In the genomic region with DNA sequence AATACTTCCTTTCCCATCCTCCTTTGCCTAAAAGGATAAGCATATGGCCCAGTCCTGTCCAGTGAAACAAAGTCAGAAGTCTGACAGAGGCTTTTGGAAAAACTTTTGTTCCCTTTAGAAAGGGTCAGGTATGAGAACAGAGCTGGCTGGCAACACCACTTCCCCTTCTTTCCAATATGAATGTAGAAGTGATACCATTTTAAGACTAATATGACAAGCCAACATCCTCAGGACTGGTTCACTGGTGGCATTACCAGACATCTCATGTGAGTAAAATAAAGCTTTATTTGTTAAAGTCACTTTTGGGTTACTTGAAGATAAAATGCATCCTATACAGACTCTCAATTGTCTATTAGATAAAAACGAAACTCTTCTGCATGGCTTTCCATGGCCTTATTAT, we compare ENCODE assay signal across 21 cellular contexts.
A peak's percentile ranks its signal among the peaks of the same experiment; 100 is the strongest.
DNase-seq lines count a peak whose midpoint lies in the region; ATAC-seq, FAIRE-seq and TF ChIP-seq lines count a peak whose summit lies in the region.
"Had no signal": no experiment of that assay in that cellular context is flagged by ENCODE, and none has a peak within 500 bp of the region (broad histone marks: within the 10 kb centered on the region; RNA-seq: fewer than 3 reads in every experiment).

No MANE protein-coding gene starts in this region.

- no peaks in the 10 kb centered on the region for H3K4me1 Mint-ChIP-seq in astrocyte (ENCODE audit: low read depth, unreplicated experiment)
- H3K4me1 Mint-ChIP-seq in stimulated activated naive B cell treated with anti-CD40 and anti-IgM and Interleukin-4, amounts not matched to agents 10 μg/mL and 1 μg/mL and 100 μg/mL, for 72 hours, result no peaks in the 10 kb centered on the region
- H3K4me1 Mint-ChIP-seq: B cell had no signal

- no peaks in the 10 kb centered on the region for H3K36me3 ChIP-seq in astrocyte (ENCODE audit: insufficient read depth, low read length)
- H3K36me3 ChIP-seq: BLaER1 treated with 17β-estradiol and CSF1 and Interleukin-3, amounts not matched to agents 10 nM and 100 nM had no signal

- no peaks in the 10 kb centered on the region for H3K27me3 Mint-ChIP-seq in astrocyte (ENCODE audit: low read depth, unreplicated experiment)
- no peaks in the 10 kb centered on the region for H3K27me3 Mint-ChIP-seq in stimulated activated naive B cell treated with anti-CD40 and anti-IgM and Interleukin-4, amounts not matched to agents 10 μg/mL and 1 μg/mL and 100 μg/mL, for 72 hours
- H3K27me3 Mint-ChIP-seq: B cell; CD4-positive, alpha-beta T cell had no signal

- H3K9me3 Mint-ChIP-seq in astrocyte (ENCODE audit: unreplicated experiment), result no peaks in the 10 kb centered on the region
- H3K9me3 Mint-ChIP-seq in stimulated activated naive B cell treated with anti-CD40 and anti-IgM and Interleukin-4, amounts not matched to agents 10 μg/mL and 1 μg/mL and 100 μg/mL, for 72 hours, result peaks cover 3 to 16% of the 10 kb centered on the region in 2 donors
- H3K9me3 Mint-ChIP-seq: CD8-positive, alpha-beta T cell had no signal

- H3K9ac ChIP-seq in astrocyte (ENCODE audit: low read length), result no peak overlapping the region
- H3K9ac ChIP-seq: BLaER1 treated with 17β-estradiol and CSF1 and Interleukin-3, amounts not matched to agents 10 nM and 100 nM had no signal

- no peak overlapping the region for H3K27ac Mint-ChIP-seq in astrocyte (ENCODE audit: unreplicated experiment)
- H3K27ac Mint-ChIP-seq in stimulated activated naive B cell treated with anti-CD40 and anti-IgM and Interleukin-4, amounts not matched to agents 10 μg/mL and 1 μg/mL and 100 μg/mL, for 72 hours, result no peak overlapping the region
- H3K27ac Mint-ChIP-seq: B cell; CD4-positive, alpha-beta T cell; CD8-positive, alpha-beta T cell had no signal

- no peak overlapping the region for H3K4me3 Mint-ChIP-seq in astrocyte (ENCODE audit: unreplicated experiment)
- H3K4me3 Mint-ChIP-seq in stimulated activated naive B cell treated with anti-CD40 and anti-IgM and Interleukin-4, amounts not matched to agents 10 μg/mL and 1 μg/mL and 100 μg/mL, for 72 hours, result no peak overlapping the region
- H3K4me3 Mint-ChIP-seq: B cell; CD4-positive, alpha-beta T cell; CD8-positive, alpha-beta T cell had no signal

- no peak overlapping the region for H3K27ac ChIP-seq in astrocyte (ENCODE audit: low read depth, low read length)
- H3K27ac ChIP-seq: 22Rv1; A549; BLaER1 treated with 17β-estradiol and CSF1 and Interleukin-3, amounts not matched to agents 10 nM and 100 nM; C4-2B had no signal

- H3K36me3 Mint-ChIP-seq in astrocyte (ENCODE audit: low read depth, unreplicated experiment), result no peaks in the 10 kb centered on the region
- no peaks in the 10 kb centered on the region for H3K36me3 Mint-ChIP-seq in stimulated activated naive B cell treated with anti-CD40 and anti-IgM and Interleukin-4, amounts not matched to agents 10 μg/mL and 1 μg/mL and 100 μg/mL, for 72 hours
- H3K36me3 Mint-ChIP-seq: CD8-positive, alpha-beta T cell had no signal

- H3K4me1 ChIP-seq in astrocyte (ENCODE audit: insufficient read depth, low read length), result no peaks in the 10 kb centered on the region
- H3K4me1 ChIP-seq: A549; BLaER1 treated with 17β-estradiol and CSF1 and Interleukin-3, amounts not matched to agents 10 nM and 100 nM; Caco-2 had no signal

- no peak overlapping the region for H2AFZ ChIP-seq in astrocyte (ENCODE audit: low read depth, low read length)

- FAIRE-seq in astrocyte (lab: Jason Lieb, UNC), result peak; percentile 70
- FAIRE-seq: A549, D721Med, G401.6, GM12891, GM19239 had no signal

- DNase-seq in MV-4-11 (lab: John Stamatoyannopoulos, UW) (peak; percentile 65), astrocyte (ENCODE audit: low read depth) (no peak), occipital lobe (lab: John Stamatoyannopoulos, UW) (no peak)
- DNase-seq in stimulated activated naive B cell treated with anti-CD40 and anti-IgM and Interleukin-4, amounts not matched to agents 10 μg/mL and 1 μg/mL and 100 μg/mL, for 72 hours, result no peak
- DNase-seq: AML-193; Caco-2; Calu3; CD4-positive, alpha-beta T cell; CD8-positive, alpha-beta T cell; DMS79 treated with DMSO at 0.1 percent for 48 hours; GF-D8 had no signal

- ATAC-seq in stimulated activated naive B cell treated with anti-CD40 and anti-IgM and Interleukin-4, amounts not matched to agents 10 μg/mL and 1 μg/mL and 100 μg/mL, for 72 hours (replicated peaks), result peak; percentile 48 to 67
- ATAC-seq in HG03521 (IDR thresholded peaks at IDR 0.05; ENCODE audit: unreplicated experiment), result no peak
- ATAC-seq: A549; CD8-positive, alpha-beta T cell had no signal

- H3K9me3 ChIP-seq in astrocyte (ENCODE audit: insufficient read depth, low read depth, low read length), result no peaks in the 10 kb centered on the region
- H3K9me3 ChIP-seq: A549, Caco-2 had no signal

- no peaks in the 10 kb centered on the region for H3K79me2 ChIP-seq in astrocyte (ENCODE audit: insufficient read depth, low read length)

- H3K4me3 ChIP-seq in astrocyte (ENCODE audit: insufficient read depth, low read depth, low read length), result no peak overlapping the region
- H3K4me3 ChIP-seq: A549; BLaER1 treated with 17β-estradiol and CSF1 and Interleukin-3, amounts not matched to agents 10 nM and 100 nM had no signal

- H3K4me2 ChIP-seq in astrocyte (ENCODE audit: low read length), result no peak overlapping the region
- H3K4me2 ChIP-seq: A549; BLaER1 treated with 17β-estradiol and CSF1 and Interleukin-3, amounts not matched to agents 10 nM and 100 nM had no signal

- TF ChIP-seq CTCF in astrocyte (IDR thresholded peaks at IDR 0.05; ENCODE audit: insufficient read depth, low read depth, low read length), result no peak

- no peaks in the 10 kb centered on the region for H3K27me3 ChIP-seq in astrocyte (ENCODE audit: insufficient read depth, low read length)
- H3K27me3 ChIP-seq: BLaER1 treated with 17β-estradiol and CSF1 and Interleukin-3, amounts not matched to agents 10 nM and 100 nM had no signal

- H4K20me1 ChIP-seq in astrocyte (ENCODE audit: insufficient read depth, low read length), result no peaks in the 10 kb centered on the region
- H4K20me1 ChIP-seq: BLaER1 treated with 17β-estradiol and CSF1 and Interleukin-3, amounts not matched to agents 10 nM and 100 nM had no signal
